1 cellular context compared by ENCODE assay signal in genomic region chr3:148149556-148149955, GRCh38.
TF ChIP-seq lines count a peak whose summit lies in the region.

No MANE protein-coding gene starts in this region.

TF ChIP-seq in H1, 55 proteins besides CTCF, POLR2A, EP300 and RAD21:
- TF ChIP-seq CBX5 (IDR thresholded peaks at IDR 0.05; ENCODE audit: low read depth, low read length): no peak
- no peak for TF ChIP-seq CHD2 (IDR thresholded peaks at IDR 0.05; ENCODE audit: low read length)
- no peak for TF ChIP-seq RBBP5 (IDR thresholded peaks at IDR 0.05; ENCODE audit: borderline replicate concordance, low read depth, low read length)
- no peak for TF ChIP-seq ASH2L (IDR thresholded peaks at IDR 0.05; ENCODE audit: low read length)
- TF ChIP-seq KDM1A (IDR thresholded peaks at IDR 0.05; ENCODE audit: borderline replicate concordance, low read length): no peak
- no peak for TF ChIP-seq BRCA1 (IDR thresholded peaks at IDR 0.05; ENCODE audit: low read depth, low read length)
- no peak for TF ChIP-seq SIRT6 (IDR thresholded peaks at IDR 0.05; ENCODE audit: low read length)
- TF ChIP-seq JUN (IDR thresholded peaks at IDR 0.05; ENCODE audit: low read depth, low read length): no peak
- peak; percentile 51; the same call in 1 of the 2 replicates for TF ChIP-seq ATF2 (IDR thresholded peaks at IDR 0.05; ENCODE audit: low read length)
- TF ChIP-seq SP4 (IDR thresholded peaks at IDR 0.05; ENCODE audit: low read length): no peak
- no peak for TF ChIP-seq MAFK (IDR thresholded peaks at IDR 0.05; ENCODE audit: low read depth, low read length)
- TF ChIP-seq TBP (IDR thresholded peaks at IDR 0.05; ENCODE audit: low read depth, low read length): no peak
- peak; percentile 97 for TF ChIP-seq TEAD4 (IDR thresholded peaks at IDR 0.05; ENCODE audit: low read depth, low read length)
- TF ChIP-seq CEBPB (IDR thresholded peaks at IDR 0.05; ENCODE audit: low read depth, low read length): 0 out of 2 replicates have a peak, but pooled peaks have one; percentile 8
- TF ChIP-seq CREB1 (IDR thresholded peaks at IDR 0.05): no peak
- no peak for TF ChIP-seq SIX5 (IDR thresholded peaks at IDR 0.05; ENCODE audit: low read depth, low read length)
- no peak for TF ChIP-seq TAF1 (IDR thresholded peaks at IDR 0.05; ENCODE audit: low read depth, low read length)
- no peak for TF ChIP-seq SIN3A (conservative IDR thresholded peaks at IDR 0.05 in 1 of 2, IDR thresholded peaks at IDR 0.05 in 1 of 2; ENCODE audit: low read depth in 1 of 2, low read length in 2 of 2)
- TF ChIP-seq FOSL1 (IDR thresholded peaks at IDR 0.05; ENCODE audit: insufficient read depth, low read depth, low read length): no peak
- no peak for TF ChIP-seq TCF12 (IDR thresholded peaks at IDR 0.05; ENCODE audit: low read depth, low read length)
- TF ChIP-seq CBX8 (IDR thresholded peaks at IDR 0.05; ENCODE audit: borderline replicate concordance, low read depth, low read length): no peak
- no peak for TF ChIP-seq EGR1 (IDR thresholded peaks at IDR 0.05; ENCODE audit: borderline replicate concordance, low read depth, low read length)
- TF ChIP-seq BCL11A (IDR thresholded peaks at IDR 0.05; ENCODE audit: low read depth in 2 of 2, low read length in 2 of 2): no peak
- no peak for TF ChIP-seq HDAC2 (IDR thresholded peaks at IDR 0.05; ENCODE audit: borderline replicate concordance in 1 of 2, low read depth in 2 of 2, low read length in 2 of 2)
- TF ChIP-seq E2F6 (IDR thresholded peaks at IDR 0.05): peak; percentile 65
- TF ChIP-seq CHD7 (IDR thresholded peaks at IDR 0.05; ENCODE audit: insufficient replicate concordance, low read length): peak; percentile 47
- TF ChIP-seq POLR2AphosphoS5 (IDR thresholded peaks at IDR 0.05; ENCODE audit: low read depth, low read length): no peak
- no peak for TF ChIP-seq SRF (IDR thresholded peaks at IDR 0.05; ENCODE audit: low read depth, low read length)
- TF ChIP-seq NRF1 (IDR thresholded peaks at IDR 0.05; ENCODE audit: low read depth, low read length): no peak
- no peak for TF ChIP-seq RFX5 (IDR thresholded peaks at IDR 0.05; ENCODE audit: borderline replicate concordance, low read depth, low read length)
- TF ChIP-seq KDM4A (IDR thresholded peaks at IDR 0.05; ENCODE audit: low read depth, low read length, severe bottlenecking): no peak
- TF ChIP-seq ATF3 (IDR thresholded peaks at IDR 0.05; ENCODE audit: insufficient read depth, low read depth, low read length): no peak
- no peak for TF ChIP-seq HDAC6 (IDR thresholded peaks at IDR 0.05; ENCODE audit: low read depth, low read length)
- TF ChIP-seq SUZ12 (IDR thresholded peaks at IDR 0.05; ENCODE audit: low read length): no peak
- no peak for TF ChIP-seq GTF2F1 (IDR thresholded peaks at IDR 0.05; ENCODE audit: borderline replicate concordance, low read depth, low read length)
- TF ChIP-seq SP1 (IDR thresholded peaks at IDR 0.05; ENCODE audit: low read depth, low read length): no peak
- TF ChIP-seq MAX (IDR thresholded peaks at IDR 0.05): peak; percentile 59
- peak; percentile 76 for TF ChIP-seq POU5F1 (IDR thresholded peaks at IDR 0.05; ENCODE audit: low read depth, low read length)
- no peak for TF ChIP-seq CTBP2 (IDR thresholded peaks at IDR 0.05; ENCODE audit: borderline replicate concordance, insufficient read depth, insufficient read length, low read length)
- TF ChIP-seq JUND (IDR thresholded peaks at IDR 0.05; ENCODE audit: low read length): peak; percentile 63; the same call in 1 of the 2 replicates
- no peak for TF ChIP-seq CHD1 (IDR thresholded peaks at IDR 0.05; ENCODE audit: low read depth, low read length)
- TF ChIP-seq KDM5A (IDR thresholded peaks at IDR 0.05; ENCODE audit: low read length): no peak
- no peak for TF ChIP-seq SP2 (IDR thresholded peaks at IDR 0.05; ENCODE audit: low read length)
- no peak for TF ChIP-seq RXRA (IDR thresholded peaks at IDR 0.05; ENCODE audit: insufficient read depth, low read depth, low read length)
- TF ChIP-seq SAP30 (IDR thresholded peaks at IDR 0.05; ENCODE audit: insufficient read depth, insufficient replicate concordance, low read length): no peak
- TF ChIP-seq BACH1 (IDR thresholded peaks at IDR 0.05; ENCODE audit: low read length): no peak
- no peak for TF ChIP-seq PHF8 (conservative IDR thresholded peaks at IDR 0.05; ENCODE audit: low read depth, low read length)
- TF ChIP-seq GABPA (IDR thresholded peaks at IDR 0.05; ENCODE audit: borderline replicate concordance, insufficient read depth, low read length): no peak
- peak; percentile 71 for TF ChIP-seq NANOG (IDR thresholded peaks at IDR 0.05; ENCODE audit: insufficient read depth, low read depth, low read length, poor library complexity, severe bottlenecking)
- no peak for TF ChIP-seq RNF2 (IDR thresholded peaks at IDR 0.05; ENCODE audit: borderline replicate concordance, low read depth, low read length, missing control alignments, poor library complexity, severe bottlenecking)
- TF ChIP-seq YY1 (IDR thresholded peaks at IDR 0.05; ENCODE audit: low read depth, low read length): no peak
- TF ChIP-seq ZNF274 (IDR thresholded peaks at IDR 0.05; ENCODE audit: borderline replicate concordance, extremely low read depth, low read length): no peak
- no peak for TF ChIP-seq TAF7 (optimal IDR thresholded peaks at IDR 0.05; ENCODE audit: borderline replicate concordance, low read depth, low read length)
- TF ChIP-seq EZH2 (IDR thresholded peaks at IDR 0.05; ENCODE audit: low read depth, low read length, severe bottlenecking): no peak
- TF ChIP-seq USF2 (IDR thresholded peaks at IDR 0.05; ENCODE audit: low read length): no peak
